10 cellular contexts compared by ENCODE assay signal in genomic region chr17:74012465-74012864, GRCh38.
A peak's percentile ranks its signal among the peaks of the same experiment; 100 is the strongest.
DNase-seq lines count a peak whose midpoint lies in the region; ATAC-seq and TF ChIP-seq lines count a peak whose summit lies in the region.
"Had no signal": no experiment of that assay in that cellular context is flagged by ENCODE, and none has a peak within 500 bp of the region (broad histone marks: within the 10 kb centered on the region; RNA-seq: fewer than 3 reads in every experiment).

No MANE protein-coding gene starts in this region.

- H3K4me1 ChIP-seq in esophagus muscularis mucosa, result no peaks in the 10 kb centered on the region

- no peak for TF ChIP-seq EP300 in esophagus muscularis mucosa (IDR thresholded peaks at IDR 0.05)

- TF ChIP-seq POLR2A in esophagus muscularis mucosa (IDR thresholded peaks at IDR 0.05; ENCODE audit: low read depth), result no peak

- TF ChIP-seq CTCF in GM10266 (IDR thresholded peaks at IDR 0.05; ENCODE audit: control insufficient read depth, insufficient read depth, low read depth, missing control alignments) (no peak), esophagus muscularis mucosa (IDR thresholded peaks at IDR 0.05) (no peak)

- H3K9me3 ChIP-seq in esophagus muscularis mucosa, result peaks cover 0 to 6% (median 2%) of the 10 kb centered on the region in 4 donors

- H3K27me3 ChIP-seq in esophagus muscularis mucosa, result peaks cover 0 to 78% (median 0%) of the 10 kb centered on the region in 4 donors

- H3K36me3 ChIP-seq in esophagus muscularis mucosa, result no peaks in the 10 kb centered on the region

- 18% methylated on average over 6 of the region's 6 CpGs for WGBS in esophagus muscularis mucosa

- no peak overlapping the region for H3K27ac ChIP-seq in esophagus muscularis mucosa (replicated peaks in 1 of 4)
- H3K27ac ChIP-seq: RWPE1 had no signal

- no peak for ATAC-seq in GM19463 (IDR thresholded peaks at IDR 0.05; ENCODE audit: unreplicated experiment)

- no peak overlapping the region for H3K4me3 ChIP-seq in esophagus muscularis mucosa

- DNase-seq in stimulated activated CD4-positive, alpha-beta T cell treated with anti-CD3 and anti-CD28 coated beads, Interleukin-15, amount 100 ng/mL, for 48 hours (ENCODE audit: low read depth in 2 of 2), result peak; percentile 21 to 32
- no peak for DNase-seq in stimulated activated CD4-positive, alpha-beta T cell treated with anti-CD3 and anti-CD28 coated beads, Interleukin-4, amount 100 ng/mL, for 4 hours
- DNase-seq in NCI-H748 treated with DMSO at 0.1 percent for 48 hours (lab: John Stamatoyannopoulos, UW), result peak; percentile 53
- peak; percentile 9 for DNase-seq in activated T-cell treated with anti-CD3 and anti-CD28 coated beads for 48 hours (ENCODE audit: low read depth)
- DNase-seq in stimulated activated CD4-positive, alpha-beta T cell treated with anti-CD3 and anti-CD28 coated beads, Interleukin-4, amount 100 ng/mL, for 48 hours (ENCODE audit: low read depth in 2 of 2), result peak; percentile 10 to 18
- no peak for DNase-seq in GM10266 (ENCODE audit: extremely low spot score)
- no peak for DNase-seq in esophagus muscularis mucosa (ENCODE audit: extremely low spot score)
- DNase-seq: activated CD8-positive, alpha-beta memory T cell treated with anti-CD3 and anti-CD28 coated beads for 24 hours had no signal

- intact Hi-C loops in esophagus muscularis mucosa (cut with DNase I), result no loop called here

Comparison
In these comparisons a context has a peak if more than half of its experiments do, and no peak if none do; other contexts are left out.
1. DNase-seq: peak in stimulated activated CD4-positive, alpha-beta T cell treated with anti-CD3 and anti-CD28 coated beads, Interleukin-15, amount 100 ng/mL, for 48 hours (2 of 2), NCI-H748 treated with DMSO at 0.1 percent for 48 hours (single experiment), activated T-cell treated with anti-CD3 and anti-CD28 coated beads for 48 hours (single experiment) and stimulated activated CD4-positive, alpha-beta T cell treated with anti-CD3 and anti-CD28 coated beads, Interleukin-4, amount 100 ng/mL, for 48 hours (2 of 2); none in stimulated activated CD4-positive, alpha-beta T cell treated with anti-CD3 and anti-CD28 coated beads, Interleukin-4, amount 100 ng/mL, for 4 hours (0 of 2), GM10266 (single experiment) and esophagus muscularis mucosa (single experiment).